1 cellular context compared by ENCODE assay signal in genomic region chr19:1066251-1066747, GRCh38.
TF ChIP-seq lines count a peak whose summit lies in the region.

No MANE protein-coding gene starts in this region.

TF ChIP-seq in HepG2, 621 proteins besides CTCF, POLR2A, EP300 and RAD21 (continued from another document and continues in another):
- TF ChIP-seq, protein P1, sequence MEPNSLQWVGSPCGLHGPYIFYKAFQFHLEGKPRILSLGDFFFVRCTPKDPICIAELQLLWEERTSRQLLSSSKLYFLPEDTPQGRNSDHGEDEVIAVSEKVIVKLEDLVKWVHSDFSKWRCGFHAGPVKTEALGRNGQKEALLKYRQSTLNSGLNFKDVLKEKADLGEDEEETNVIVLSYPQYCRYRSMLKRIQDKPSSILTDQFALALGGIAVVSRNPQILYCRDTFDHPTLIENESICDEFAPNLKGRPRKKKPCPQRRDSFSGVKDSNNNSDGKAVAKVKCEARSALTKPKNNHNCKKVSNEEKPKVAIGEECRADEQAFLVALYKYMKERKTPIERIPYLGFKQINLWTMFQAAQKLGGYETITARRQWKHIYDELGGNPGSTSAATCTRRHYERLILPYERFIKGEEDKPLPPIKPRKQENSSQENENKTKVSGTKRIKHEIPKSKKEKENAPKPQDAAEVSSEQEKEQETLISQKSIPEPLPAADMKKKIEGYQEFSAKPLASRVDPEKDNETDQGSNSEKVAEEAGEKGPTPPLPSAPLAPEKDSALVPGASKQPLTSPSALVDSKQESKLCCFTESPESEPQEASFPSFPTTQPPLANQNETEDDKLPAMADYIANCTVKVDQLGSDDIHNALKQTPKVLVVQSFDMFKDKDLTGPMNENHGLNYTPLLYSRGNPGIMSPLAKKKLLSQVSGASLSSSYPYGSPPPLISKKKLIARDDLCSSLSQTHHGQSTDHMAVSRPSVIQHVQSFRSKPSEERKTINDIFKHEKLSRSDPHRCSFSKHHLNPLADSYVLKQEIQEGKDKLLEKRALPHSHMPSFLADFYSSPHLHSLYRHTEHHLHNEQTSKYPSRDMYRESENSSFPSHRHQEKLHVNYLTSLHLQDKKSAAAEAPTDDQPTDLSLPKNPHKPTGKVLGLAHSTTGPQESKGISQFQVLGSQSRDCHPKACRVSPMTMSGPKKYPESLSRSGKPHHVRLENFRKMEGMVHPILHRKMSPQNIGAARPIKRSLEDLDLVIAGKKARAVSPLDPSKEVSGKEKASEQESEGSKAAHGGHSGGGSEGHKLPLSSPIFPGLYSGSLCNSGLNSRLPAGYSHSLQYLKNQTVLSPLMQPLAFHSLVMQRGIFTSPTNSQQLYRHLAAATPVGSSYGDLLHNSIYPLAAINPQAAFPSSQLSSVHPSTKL (CRISPR knock-in tag; IDR thresholded peaks at IDR 0.05) = no peak
- TF ChIP-seq, protein P2, sequence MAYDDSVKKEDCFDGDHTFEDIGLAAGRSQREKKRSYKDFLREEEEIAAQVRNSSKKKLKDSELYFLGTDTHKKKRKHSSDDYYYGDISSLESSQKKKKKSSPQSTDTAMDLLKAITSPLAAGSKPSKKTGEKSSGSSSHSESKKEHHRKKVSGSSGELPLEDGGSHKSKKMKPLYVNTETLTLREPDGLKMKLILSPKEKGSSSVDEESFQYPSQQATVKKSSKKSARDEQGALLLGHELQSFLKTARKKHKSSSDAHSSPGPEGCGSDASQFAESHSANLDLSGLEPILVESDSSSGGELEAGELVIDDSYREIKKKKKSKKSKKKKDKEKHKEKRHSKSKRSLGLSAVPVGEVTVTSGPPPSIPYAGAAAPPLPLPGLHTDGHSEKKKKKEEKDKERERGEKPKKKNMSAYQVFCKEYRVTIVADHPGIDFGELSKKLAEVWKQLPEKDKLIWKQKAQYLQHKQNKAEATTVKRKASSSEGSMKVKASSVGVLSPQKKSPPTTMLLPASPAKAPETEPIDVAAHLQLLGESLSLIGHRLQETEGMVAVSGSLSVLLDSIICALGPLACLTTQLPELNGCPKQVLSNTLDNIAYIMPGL (CRISPR knock-in tag; IDR thresholded peaks at IDR 0.05; ENCODE audit: borderline replicate concordance in 1 of 2, low read depth in 1 of 2) = 0 out of 4 replicates have a peak, but pooled peaks of 1 of the 2 experiments have one; percentile 44
- no peak for TF ChIP-seq DMAP1 (CRISPR knock-in tag; IDR thresholded peaks at IDR 0.05)
- TF ChIP-seq, protein P3, sequence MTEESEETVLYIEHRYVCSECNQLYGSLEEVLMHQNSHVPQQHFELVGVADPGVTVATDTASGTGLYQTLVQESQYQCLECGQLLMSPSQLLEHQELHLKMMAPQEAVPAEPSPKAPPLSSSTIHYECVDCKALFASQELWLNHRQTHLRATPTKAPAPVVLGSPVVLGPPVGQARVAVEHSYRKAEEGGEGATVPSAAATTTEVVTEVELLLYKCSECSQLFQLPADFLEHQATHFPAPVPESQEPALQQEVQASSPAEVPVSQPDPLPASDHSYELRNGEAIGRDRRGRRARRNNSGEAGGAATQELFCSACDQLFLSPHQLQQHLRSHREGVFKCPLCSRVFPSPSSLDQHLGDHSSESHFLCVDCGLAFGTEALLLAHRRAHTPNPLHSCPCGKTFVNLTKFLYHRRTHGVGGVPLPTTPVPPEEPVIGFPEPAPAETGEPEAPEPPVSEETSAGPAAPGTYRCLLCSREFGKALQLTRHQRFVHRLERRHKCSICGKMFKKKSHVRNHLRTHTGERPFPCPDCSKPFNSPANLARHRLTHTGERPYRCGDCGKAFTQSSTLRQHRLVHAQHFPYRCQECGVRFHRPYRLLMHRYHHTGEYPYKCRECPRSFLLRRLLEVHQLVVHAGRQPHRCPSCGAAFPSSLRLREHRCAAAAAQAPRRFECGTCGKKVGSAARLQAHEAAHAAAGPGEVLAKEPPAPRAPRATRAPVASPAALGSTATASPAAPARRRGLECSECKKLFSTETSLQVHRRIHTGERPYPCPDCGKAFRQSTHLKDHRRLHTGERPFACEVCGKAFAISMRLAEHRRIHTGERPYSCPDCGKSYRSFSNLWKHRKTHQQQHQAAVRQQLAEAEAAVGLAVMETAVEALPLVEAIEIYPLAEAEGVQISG (CRISPR knock-in tag; IDR thresholded peaks at IDR 0.05) = peak; percentile 67
- TF ChIP-seq, protein P4, sequence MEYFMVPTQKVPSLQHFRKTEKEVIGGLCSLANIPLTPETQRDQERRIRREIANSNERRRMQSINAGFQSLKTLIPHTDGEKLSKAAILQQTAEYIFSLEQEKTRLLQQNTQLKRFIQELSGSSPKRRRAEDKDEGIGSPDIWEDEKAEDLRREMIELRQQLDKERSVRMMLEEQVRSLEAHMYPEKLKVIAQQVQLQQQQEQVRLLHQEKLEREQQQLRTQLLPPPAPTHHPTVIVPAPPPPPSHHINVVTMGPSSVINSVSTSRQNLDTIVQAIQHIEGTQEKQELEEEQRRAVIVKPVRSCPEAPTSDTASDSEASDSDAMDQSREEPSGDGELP (IDR thresholded peaks at IDR 0.05; ENCODE audit: borderline replicate concordance, low read depth) = no peak; the same call in 1 of the 2 replicates
- peak; percentile 58; the same call in 1 of the 2 replicates for TF ChIP-seq ZNF501 (CRISPR knock-in tag; IDR thresholded peaks at IDR 0.05)
- TF ChIP-seq, protein P5, sequence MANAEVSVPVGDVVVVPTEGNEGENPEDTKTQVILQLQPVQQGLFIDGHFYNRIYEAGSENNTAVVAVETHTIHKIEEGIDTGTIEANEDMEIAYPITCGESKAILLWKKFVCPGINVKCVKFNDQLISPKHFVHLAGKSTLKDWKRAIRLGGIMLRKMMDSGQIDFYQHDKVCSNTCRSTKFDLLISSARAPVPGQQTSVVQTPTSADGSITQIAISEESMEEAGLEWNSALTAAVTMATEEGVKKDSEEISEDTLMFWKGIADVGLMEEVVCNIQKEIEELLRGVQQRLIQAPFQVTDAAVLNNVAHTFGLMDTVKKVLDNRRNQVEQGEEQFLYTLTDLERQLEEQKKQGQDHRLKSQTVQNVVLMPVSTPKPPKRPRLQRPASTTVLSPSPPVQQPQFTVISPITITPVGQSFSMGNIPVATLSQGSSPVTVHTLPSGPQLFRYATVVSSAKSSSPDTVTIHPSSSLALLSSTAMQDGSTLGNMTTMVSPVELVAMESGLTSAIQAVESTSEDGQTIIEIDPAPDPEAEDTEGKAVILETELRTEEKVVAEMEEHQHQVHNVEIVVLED (CRISPR knock-in tag; IDR thresholded peaks at IDR 0.05; ENCODE audit: borderline replicate concordance) = peak; percentile 22; the same call in 1 of the 2 replicates
- TF ChIP-seq ZNF331 (CRISPR knock-in tag; IDR thresholded peaks at IDR 0.05) = no peak
- TF ChIP-seq ZBTB40 (IDR thresholded peaks at IDR 0.05) = no peak
- peak; percentile 39; the same call in 1 of the 2 replicates for TF ChIP-seq ZBTB40 (CRISPR knock-in tag; IDR thresholded peaks at IDR 0.05)
- peak; percentile 21; the same call in 1 of the 2 replicates for TF ChIP-seq FOXJ3 (CRISPR knock-in tag; IDR thresholded peaks at IDR 0.05; ENCODE audit: borderline replicate concordance)
- TF ChIP-seq CHD4 (IDR thresholded peaks at IDR 0.05; ENCODE audit: borderline replicate concordance, low read length) = no peak
- TF ChIP-seq MED1 (CRISPR knock-in tag; IDR thresholded peaks at IDR 0.05) = peak; percentile 79
- TF ChIP-seq POLR2G (IDR thresholded peaks at IDR 0.05; ENCODE audit: low read depth, low read length) = peak; percentile 66
- 0 out of 2 replicates have a peak, but pooled peaks have one; percentile 52 for TF ChIP-seq ZNF607 (CRISPR knock-in tag; IDR thresholded peaks at IDR 0.05; ENCODE audit: borderline replicate concordance)
- peak; percentile 34; the same call in 1 of the 2 replicates for TF ChIP-seq FOXO1 (CRISPR knock-in tag; IDR thresholded peaks at IDR 0.05)
- 0 out of 2 replicates have a peak, but pooled peaks have one; percentile 9 for TF ChIP-seq ZNF546 (CRISPR knock-in tag; conservative IDR thresholded peaks at IDR 0.05)
- peak; percentile 69; the same call in 1 of the 2 replicates for TF ChIP-seq SIX1 (CRISPR knock-in tag; IDR thresholded peaks at IDR 0.05; ENCODE audit: borderline replicate concordance)
- 0 out of 2 replicates have a peak, but pooled peaks have one; percentile 44 for TF ChIP-seq ZIK1 (CRISPR knock-in tag; IDR thresholded peaks at IDR 0.05; ENCODE audit: borderline replicate concordance, low read depth)
- peak; percentile 77 for TF ChIP-seq ZNF18 (CRISPR knock-in tag; IDR thresholded peaks at IDR 0.05; ENCODE audit: insufficient replicate concordance)
- peak; percentile 32 for TF ChIP-seq ZFX (CRISPR knock-in tag; IDR thresholded peaks at IDR 0.05; ENCODE audit: low read depth)
- TF ChIP-seq STAG1 (CRISPR knock-in tag; IDR thresholded peaks at IDR 0.05) = peak; percentile 16; the same call in 1 of the 2 replicates
- 0 out of 2 replicates have a peak, but pooled peaks have one; percentile 20 for TF ChIP-seq ETS1 (CRISPR knock-in tag; IDR thresholded peaks at IDR 0.05)
- peak; percentile 18; the same call in 1 of the 2 replicates for TF ChIP-seq NFYC (CRISPR knock-in tag; IDR thresholded peaks at IDR 0.05)
- TF ChIP-seq ZZZ3 (CRISPR knock-in tag; IDR thresholded peaks at IDR 0.05; ENCODE audit: borderline replicate concordance) = 0 out of 2 replicates have a peak, but pooled peaks have one; percentile 53
- peak; percentile 26; the same call in 1 of the 2 replicates for TF ChIP-seq TARDBP (CRISPR knock-in tag; IDR thresholded peaks at IDR 0.05)
- peak; percentile 47; the same call in 1 of the 2 replicates for TF ChIP-seq MYC (CRISPR knock-in tag; IDR thresholded peaks at IDR 0.05; ENCODE audit: borderline replicate concordance)
